In the genomic region with DNA sequence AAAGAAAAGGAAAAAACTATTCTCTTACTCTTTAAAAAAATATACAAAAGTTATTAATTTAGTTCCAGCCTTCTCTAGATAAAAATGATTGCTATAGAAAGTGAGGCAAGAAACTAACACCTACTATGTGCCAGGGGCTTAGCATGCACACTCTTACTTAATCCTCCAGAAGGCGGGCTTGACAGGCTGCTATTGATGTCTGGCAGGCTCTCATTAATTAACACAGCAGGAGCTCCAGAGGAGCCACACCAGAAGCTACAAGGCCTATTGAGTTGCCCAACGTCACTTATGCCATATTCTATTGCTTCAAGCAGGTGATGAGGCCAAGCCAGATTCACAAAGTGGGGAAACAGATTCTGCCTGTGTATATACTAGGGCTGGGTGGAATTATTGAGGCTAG, we compare ENCODE assay signal across 21 cellular contexts. TPM values are rescaled to one million over a fixed set of nuclear protein-coding genes. Genes with fewer than 3 reads are reported as not detected.
DNase-seq lines count a peak whose midpoint lies in the region; ATAC-seq, FAIRE-seq and TF ChIP-seq lines count a peak whose summit lies in the region.
"Had no signal": no experiment of that assay in that cellular context is flagged by ENCODE, and none has a peak within 500 bp of the region (broad histone marks: within the 10 kb centered on the region; RNA-seq: fewer than 3 reads in every experiment).

No MANE protein-coding gene starts in this region.

- no peak for FAIRE-seq in kidney (lab: Jason Lieb, UNC)
- FAIRE-seq: endometrium had no signal

- no peaks in the 10 kb centered on the region for H3F3A ChIP-seq in OCI-LY1 (ENCODE audit: insufficient read depth, low read length)

- intact Hi-C loops in kidney (cut with DNase I), result no loop called here

- no peaks in the 10 kb centered on the region for H3K36me3 Mint-ChIP-seq in type B pancreatic cell
- H3K36me3 Mint-ChIP-seq: activated CD8-positive, alpha-beta memory T cell treated with anti-CD3 and anti-CD28 coated beads, Interleukin-2, amount 10 ng/mL, durations not matched to agents 7 days and 5 days; activated naive CD4-positive, alpha-beta T cell treated with anti-CD3 and anti-CD28 coated beads, Interleukin-2, amount 50 U/mL, for 72 hours; CD4-positive, alpha-beta memory T cell; natural killer cell treated with Interleukin-12 subunit alpha and Interleukin-12 subunit beta and Interleukin-15 and Interleukin-18, amount 100 ng/mL, for 72 hours had no signal

- H3K9me3 ChIP-seq in OCI-LY1 (ENCODE audit: low read length), result no peaks in the 10 kb centered on the region
- no peaks in the 10 kb centered on the region for H3K9me3 ChIP-seq in kidney (ENCODE audit: control insufficient read depth in 1 of 2, low read length in 2 of 2)
- H3K9me3 ChIP-seq: heart right ventricle, left ventricle myocardium inferior had no signal

- no peaks in the 10 kb centered on the region for H3K79me2 ChIP-seq in OCI-LY1 (ENCODE audit: insufficient read depth, low read length)

- H3K36me3 ChIP-seq in OCI-LY1 (ENCODE audit: insufficient read depth, low read length) (no peaks in the 10 kb centered on the region), kidney (ENCODE audit: control insufficient read depth in 1 of 2, insufficient read depth in 2 of 2, low read length in 2 of 2) (no peaks in the 10 kb centered on the region)
- H3K36me3 ChIP-seq: cardiac muscle cell, heart right ventricle, left ventricle myocardium inferior had no signal

- peaks cover 36% of the 10 kb centered on the region for H3K4me1 Mint-ChIP-seq in type B pancreatic cell (ENCODE audit: unreplicated experiment)

- H3K4me3 Mint-ChIP-seq in type B pancreatic cell, result peak overlapping the region; percentile 76
- H3K4me3 Mint-ChIP-seq: activated CD8-positive, alpha-beta memory T cell treated with anti-CD3 and anti-CD28 coated beads, Interleukin-2, amount 10 ng/mL, durations not matched to agents 7 days and 5 days; CD4-positive, alpha-beta memory T cell; natural killer cell treated with Interleukin-12 subunit alpha and Interleukin-12 subunit beta and Interleukin-15 and Interleukin-18, amount 100 ng/mL, for 72 hours had no signal

- no peaks in the 10 kb centered on the region for H3K9me3 Mint-ChIP-seq in type B pancreatic cell
- H3K9me3 Mint-ChIP-seq: activated B cell treated with CpG ODN at 0.5 μM for 24 hours; activated naive CD4-positive, alpha-beta T cell treated with anti-CD3 and anti-CD28 coated beads, Interleukin-2, amount 50 U/mL, for 72 hours; natural killer cell treated with Interleukin-12 subunit alpha and Interleukin-12 subunit beta and Interleukin-15 and Interleukin-18, amount 100 ng/mL, for 72 hours had no signal

- H3K4me3 ChIP-seq in OCI-LY1 (ENCODE audit: low read depth, low read length, poor library complexity, severe bottlenecking) (no peak overlapping the region), kidney (ENCODE audit: low read length in 2 of 2) (no peak overlapping the region)
- H3K4me3 ChIP-seq: cardiac muscle cell, GM23248, heart right ventricle, left ventricle myocardium inferior had no signal

- no peaks in the 10 kb centered on the region for H4K20me1 ChIP-seq in OCI-LY1 (ENCODE audit: insufficient read depth, low read length)

- H2AFZ ChIP-seq in OCI-LY1 (ENCODE audit: low read length), result no peak overlapping the region
- H2AFZ ChIP-seq: GM23248 had no signal

- H3K27ac ChIP-seq in OCI-LY1 (ENCODE audit: low read depth, low read length, poor library complexity, severe bottlenecking) (peak overlapping the region; percentile 89), kidney (ENCODE audit: low read depth in 2 of 2, low read length in 2 of 2) (peak overlapping the region; percentile 73 to 87)
- H3K27ac ChIP-seq: cardiac muscle cell, GM23248, heart right ventricle, left ventricle myocardium inferior had no signal

- peak overlapping the region; percentile 94 for H3K27ac Mint-ChIP-seq in type B pancreatic cell
- H3K27ac Mint-ChIP-seq: activated CD8-positive, alpha-beta memory T cell treated with anti-CD3 and anti-CD28 coated beads, Interleukin-2, amount 10 ng/mL, durations not matched to agents 7 days and 5 days; activated naive CD4-positive, alpha-beta T cell treated with anti-CD3 and anti-CD28 coated beads, Interleukin-2, amount 50 U/mL, for 72 hours; natural killer cell treated with Interleukin-12 subunit alpha and Interleukin-12 subunit beta and Interleukin-15 and Interleukin-18, amount 100 ng/mL, for 72 hours had no signal

- H3K9me2 ChIP-seq in OCI-LY1 (ENCODE audit: low read depth, low read length), result no peaks in the 10 kb centered on the region

- no peaks in the 10 kb centered on the region for H3K27me3 Mint-ChIP-seq in type B pancreatic cell
- H3K27me3 Mint-ChIP-seq: activated B cell treated with CpG ODN at 0.5 μM for 24 hours; CD4-positive, alpha-beta memory T cell had no signal

- no peak for ATAC-seq in HG03108 (IDR thresholded peaks at IDR 0.05; ENCODE audit: unreplicated experiment)
- ATAC-seq: activated CD8-positive, alpha-beta memory T cell treated with anti-CD3 and anti-CD28 coated beads, Interleukin-2, amount 10 ng/mL, durations not matched to agents 7 days and 5 days; activated naive CD4-positive, alpha-beta T cell treated with anti-CD3 and anti-CD28 coated beads, Interleukin-2, amount 50 U/mL, for 72 hours; heart right ventricle; natural killer cell treated with Interleukin-12 subunit alpha and Interleukin-12 subunit beta and Interleukin-15 and Interleukin-18, amount 100 ng/mL, for 72 hours had no signal

- TF ChIP-seq CTCF in OCI-LY1 (IDR thresholded peaks at IDR 0.05; ENCODE audit: low read length) (no peak), kidney (IDR thresholded peaks at IDR 0.05; ENCODE audit: borderline replicate concordance, extremely low read depth, insufficient read depth) (no peak), type B pancreatic cell (conservative IDR thresholded peaks at IDR 0.05) (no peak)

- H3K4me1 ChIP-seq in OCI-LY1 (ENCODE audit: insufficient read depth, low read length, severe bottlenecking) (peaks cover 56% of the 10 kb centered on the region), kidney (ENCODE audit: control insufficient read depth in 1 of 2, insufficient read depth in 1 of 2, low read depth in 1 of 2, low read length in 2 of 2) (peaks cover 17 to 36% of the 10 kb centered on the region in 2 donors)

- H3K27me3 ChIP-seq in OCI-LY1 (ENCODE audit: insufficient read depth, low read length), result no peaks in the 10 kb centered on the region
- H3K27me3 ChIP-seq: cardiac muscle cell, heart right ventricle had no signal

- H3K9ac ChIP-seq in OCI-LY1 (ENCODE audit: low read length) (no peak overlapping the region; the same call in 1 of the 2 replicates), kidney (ENCODE audit: low read length in 2 of 2) (peak overlapping the region in 1 of 2 donors; percentile 56)
- H3K9ac ChIP-seq: GM23248 had no signal

- DNase-seq in NCI-H1417 (lab: John Stamatoyannopoulos, UW), result peak in 2 of 3 experiments; percentile 3 to 43
- no peak for DNase-seq in NCI-H1417 treated with DMSO at 0.1 percent for 48 hours (lab: John Stamatoyannopoulos, UW)
- no peak for DNase-seq in kidney
- no peak for DNase-seq in type B pancreatic cell (ENCODE audit: extremely low spot score, unreplicated experiment)
- DNase-seq in NCI-H1436 (lab: John Stamatoyannopoulos, UW), result no peak
- DNase-seq in SHP77 treated with DMSO at 0.1 percent for 48 hours (lab: John Stamatoyannopoulos, UW), result no peak
- DNase-seq: 8988T; activated B cell treated with CpG ODN at 0.5 μM for 24 hours; activated CD8-positive, alpha-beta memory T cell treated with anti-CD3 and anti-CD28 coated beads, Interleukin-2, amount 10 ng/mL, durations not matched to agents 7 days and 5 days; CD4-positive, alpha-beta memory T cell; GM23248; heart right ventricle; Kasumi-1; left ventricle myocardium inferior; NCI-H526 had no signal

- peak overlapping the region; percentile 53; the same call in 1 of the 2 replicates for H3K4me2 ChIP-seq in OCI-LY1 (ENCODE audit: low read length)

RNA-seq across cellular contexts. Expression of a gene that starts 54.6 kb away (rescaled TPM):
- total RNA-seq in kidney (173 TPM), type B pancreatic cell (ENCODE audit: low replicate concordance) (81.8 and 88.8 TPM in 2 replicates)
- polyA plus RNA-seq in kidney (ENCODE audit: insufficient read depth, low read depth, low replicate concordance), result 34.1 TPM

Comparison
In these comparisons a context has a peak if more than half of its experiments do, and no peak if none do; other contexts are left out.
1. DNase-seq: peak in NCI-H1417 (2 of 3); none in NCI-H1417 treated with DMSO at 0.1 percent for 48 hours (single experiment), kidney (single experiment), type B pancreatic cell (single experiment), NCI-H1436 (single experiment) and SHP77 treated with DMSO at 0.1 percent for 48 hours (single experiment).